33 cellular contexts compared by ENCODE assay signal in the genomic region with DNA sequence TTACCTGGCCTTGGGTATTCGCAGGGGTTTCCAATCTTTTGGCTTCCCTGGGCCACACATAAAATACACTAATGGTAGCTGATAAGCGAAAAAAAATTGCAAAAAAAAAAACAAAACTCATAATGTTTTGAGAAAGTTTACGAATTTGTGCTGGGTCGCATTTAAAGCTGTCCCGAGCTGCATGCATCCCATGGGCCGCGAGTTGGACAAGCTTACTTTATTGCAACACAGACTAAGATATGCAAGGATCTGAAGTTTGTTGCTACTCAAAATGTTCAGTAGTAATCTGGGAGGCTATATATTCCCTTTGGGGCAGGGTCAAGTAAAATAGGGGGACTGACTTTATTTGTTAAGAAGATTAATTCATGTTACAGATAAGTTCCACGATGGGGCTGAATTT.
DNase-seq lines count a peak whose midpoint lies in the region; ATAC-seq and TF ChIP-seq lines count a peak whose summit lies in the region.
"Had no signal": no experiment of that assay in that cellular context is flagged by ENCODE, and none has a peak within 500 bp of the region (broad histone marks: within the 10 kb centered on the region; RNA-seq: fewer than 3 reads in every experiment).

No MANE protein-coding gene starts in this region.

- no peaks in the 10 kb centered on the region for H3K4me1 ChIP-seq in right cardiac atrium (ENCODE audit: control insufficient read depth, insufficient read depth, low read length)
- H3K4me1 ChIP-seq in GM23338 (ENCODE audit: insufficient read depth), result peaks cover 12% of the 10 kb centered on the region; the same call in 1 of the 2 replicates
- no peaks in the 10 kb centered on the region for H3K4me1 ChIP-seq in mesendoderm (ENCODE audit: control insufficient read depth, low read depth, low read length)
- H3K4me1 ChIP-seq: A549; BE2C; BLaER1; BLaER1 treated with 17β-estradiol and CSF1 and Interleukin-3, amounts not matched to agents 10 nM and 100 nM; Caco-2 had no signal

- H3K27ac ChIP-seq in right cardiac atrium (ENCODE audit: low read length), result no peak overlapping the region
- H3K27ac ChIP-seq in GM23338 (ENCODE audit: low read depth), result no peak overlapping the region
- H3K27ac ChIP-seq in VCaP, result peak overlapping the region; percentile 89; the same call in 1 of the 2 replicates
- no peak overlapping the region for H3K27ac ChIP-seq in mesendoderm (ENCODE audit: low read depth, low read length)
- H3K27ac ChIP-seq: 22Rv1; A549; BLaER1; BLaER1 treated with 17β-estradiol and CSF1 and Interleukin-3, amounts not matched to agents 10 nM and 100 nM; C4-2B had no signal

- H4K20me1 ChIP-seq in GM23338 (replicated peaks; ENCODE audit: insufficient read depth), result no peaks in the 10 kb centered on the region
- H4K20me1 ChIP-seq: BLaER1; BLaER1 treated with 17β-estradiol and CSF1 and Interleukin-3, amounts not matched to agents 10 nM and 100 nM had no signal

- H3K9me3 ChIP-seq in right cardiac atrium (ENCODE audit: control insufficient read depth, low read length), result no peaks in the 10 kb centered on the region
- H3K9me3 ChIP-seq: A549; BE2C; BLaER1; BLaER1 treated with 17β-estradiol and CSF1 and Interleukin-3, amounts not matched to agents 10 nM and 100 nM; Caco-2 had no signal

- H3K27ac Mint-ChIP-seq in GM23338, result peak overlapping the region; percentile 3; the same call in 1 of the 2 replicates
- H3K27ac Mint-ChIP-seq: B cell; CD14-positive monocyte; CD4-positive, alpha-beta memory T cell; CD4-positive, alpha-beta T cell; CD4-positive, CD25-positive, alpha-beta regulatory T cell; CD8-positive, alpha-beta memory T cell; CD8-positive, alpha-beta T cell had no signal

- peaks cover 9% of the 10 kb centered on the region for H3K27me3 Mint-ChIP-seq in GM23338 (ENCODE audit: insufficient read depth, low read depth, poor library complexity)
- H3K27me3 Mint-ChIP-seq: CD4-positive, alpha-beta T cell; CD8-positive, alpha-beta memory T cell had no signal

- H4K5ac ChIP-seq in mesendoderm (ENCODE audit: low read length), result no peak overlapping the region

- TF ChIP-seq CTCF in GM23338 (conservative IDR thresholded peaks at IDR 0.05; ENCODE audit: low read depth in 2 of 2) (no peak), VCaP (conservative IDR thresholded peaks at IDR 0.05) (no peak)

- no peak overlapping the region for H3K4me3 Mint-ChIP-seq in GM23338
- H3K4me3 Mint-ChIP-seq: B cell; CD14-positive monocyte; CD4-positive, alpha-beta memory T cell; CD4-positive, alpha-beta T cell; CD4-positive, CD25-positive, alpha-beta regulatory T cell; CD8-positive, alpha-beta memory T cell; CD8-positive, alpha-beta T cell had no signal

- H3K18ac ChIP-seq in mesendoderm (ENCODE audit: low read length), result no peak overlapping the region

- no peak overlapping the region for H3K9ac ChIP-seq in mesendoderm (ENCODE audit: low read length)
- H3K9ac ChIP-seq: BLaER1; BLaER1 treated with 17β-estradiol and CSF1 and Interleukin-3, amounts not matched to agents 10 nM and 100 nM had no signal

- no peak overlapping the region for H3K23ac ChIP-seq in mesendoderm (ENCODE audit: low read length)

- no peak overlapping the region for H2AK5ac ChIP-seq in mesendoderm (ENCODE audit: low read length)

- H2BK15ac ChIP-seq in mesendoderm (replicated peaks; ENCODE audit: low read depth), result no peak overlapping the region

- intact Hi-C loops in right cardiac atrium (cut with DNase I) (loop anchor here in 1 of 4 donors (10.0 kb wide), 2 partner anchors 88 to 168 kb away; no protein-coding TSS in a partner anchor), cardiac septum (cut with DNase I) (no loop called here)

- 76% methylated on average over 8 of the region's 8 CpGs for WGBS in right cardiac atrium
- WGBS in mesendoderm (ENCODE audit: extremely low coverage, insufficient coverage, low lambda C conversion rate), result no CpG with 5 or more reads among the region's 8 CpGs

- H3K9me2 ChIP-seq in GM23338 (ENCODE audit: insufficient read depth), result no peaks in the 10 kb centered on the region

- no peak overlapping the region for H2AFZ ChIP-seq in GM23338

- no peak overlapping the region for H3K56ac ChIP-seq in mesendoderm (ENCODE audit: low read length)

- H2BK5ac ChIP-seq in mesendoderm (ENCODE audit: low read length), result no peak overlapping the region

- no peaks in the 10 kb centered on the region for H3K9me3 Mint-ChIP-seq in GM23338
- H3K9me3 Mint-ChIP-seq: CD4-positive, alpha-beta memory T cell; CD4-positive, alpha-beta T cell; CD4-positive, CD25-positive, alpha-beta regulatory T cell; CD8-positive, alpha-beta memory T cell; CD8-positive, alpha-beta T cell had no signal

- no peaks in the 10 kb centered on the region for H3K79me1 ChIP-seq in mesendoderm (ENCODE audit: low read length)

- no peaks in the 10 kb centered on the region for H3K27me3 ChIP-seq in right cardiac atrium (ENCODE audit: control insufficient read depth, insufficient read depth)
- no peaks in the 10 kb centered on the region for H3K27me3 ChIP-seq in GM23338 (ENCODE audit: insufficient read depth)
- no peaks in the 10 kb centered on the region for H3K27me3 ChIP-seq in mesendoderm (ENCODE audit: insufficient read depth, low read length, poor library complexity)
- H3K27me3 ChIP-seq: BE2C; BLaER1; BLaER1 treated with 17β-estradiol and CSF1 and Interleukin-3, amounts not matched to agents 10 nM and 100 nM had no signal

- H3K4me3 ChIP-seq in right cardiac atrium (ENCODE audit: low read length), result no peak overlapping the region
- H3K4me3 ChIP-seq in GM23338, result no peak overlapping the region
- no peak overlapping the region for H3K4me3 ChIP-seq in mesendoderm (ENCODE audit: low read length)
- H3K4me3 ChIP-seq: A549; BLaER1; BLaER1 treated with 17β-estradiol and CSF1 and Interleukin-3, amounts not matched to agents 10 nM and 100 nM had no signal

- H3K4me1 Mint-ChIP-seq in GM23338, result peaks cover 27% of the 10 kb centered on the region
- H3K4me1 Mint-ChIP-seq: B cell; CD14-positive monocyte; CD4-positive, alpha-beta memory T cell; CD4-positive, CD25-positive, alpha-beta regulatory T cell; CD8-positive, alpha-beta memory T cell had no signal

- no peaks in the 10 kb centered on the region for H3K79me2 ChIP-seq in GM23338 (replicated peaks; ENCODE audit: insufficient read depth)
- no peaks in the 10 kb centered on the region for H3K79me2 ChIP-seq in mesendoderm (ENCODE audit: control insufficient read depth, insufficient read depth, low read length)

- H4K8ac ChIP-seq in mesendoderm (ENCODE audit: low read depth, low read length), result no peak overlapping the region

- no peak overlapping the region for H2BK120ac ChIP-seq in mesendoderm (ENCODE audit: low read depth, low read length)

- no peak overlapping the region for H3K4ac ChIP-seq in mesendoderm (ENCODE audit: low read depth, low read length)

- H3F3A ChIP-seq in GM23338 (replicated peaks; ENCODE audit: low read depth), result no peaks in the 10 kb centered on the region

- H3K36me3 ChIP-seq in GM23338 (ENCODE audit: insufficient read depth) (no peaks in the 10 kb centered on the region), mesendoderm (ENCODE audit: control insufficient read depth, insufficient read depth, low read length) (no peaks in the 10 kb centered on the region)
- H3K36me3 ChIP-seq: BE2C; BLaER1; BLaER1 treated with 17β-estradiol and CSF1 and Interleukin-3, amounts not matched to agents 10 nM and 100 nM had no signal

- H3K4me2 ChIP-seq in GM23338, result no peak overlapping the region
- H3K4me2 ChIP-seq in mesendoderm (ENCODE audit: low read length), result no peak overlapping the region
- H3K4me2 ChIP-seq: A549; BLaER1; BLaER1 treated with 17β-estradiol and CSF1 and Interleukin-3, amounts not matched to agents 10 nM and 100 nM had no signal

- DNase-seq in right cardiac atrium (peak in 2 of 3 donors; percentile 39 to 70), cardiac septum (ENCODE audit: low spot score) (no peak), GM23338 (ENCODE audit: low spot score) (no peak), AG08395 (ENCODE audit: low spot score) (no peak), mesendoderm (no peak)
- DNase-seq: 8988T; ACHN; AML-193; BE2C; C1 segment of cervical spinal cord; Caco-2; Calu3; CD4-positive, alpha-beta memory T cell; CD4-positive, alpha-beta T cell; CD4-positive, CD25-positive, alpha-beta regulatory T cell; CD8-positive, alpha-beta memory T cell; CD8-positive, alpha-beta T cell; COR-L47; DMS 273 treated with DMSO at 0.1 percent for 48 hours; DMS153; DMS53; DMS79; DMS79 treated with DMSO at 0.1 percent for 48 hours; DND-41; EL had no signal

- peak in 1 of 2 donors; percentile 70 for ATAC-seq in right cardiac atrium
- ATAC-seq in GM23338, result no peak
- ATAC-seq: A549; CD8-positive, alpha-beta T cell had no signal

- H3K36me3 Mint-ChIP-seq in GM23338 (ENCODE audit: low read depth), result no peaks in the 10 kb centered on the region
- H3K36me3 Mint-ChIP-seq: CD14-positive monocyte; CD4-positive, alpha-beta memory T cell; CD4-positive, CD25-positive, alpha-beta regulatory T cell; CD8-positive, alpha-beta memory T cell; CD8-positive, alpha-beta T cell had no signal

TF ChIP-seq in GM23338, 12 proteins besides CTCF, POLR2A, EP300 and RAD21 (continues in another document):
- TF ChIP-seq, protein P1, sequence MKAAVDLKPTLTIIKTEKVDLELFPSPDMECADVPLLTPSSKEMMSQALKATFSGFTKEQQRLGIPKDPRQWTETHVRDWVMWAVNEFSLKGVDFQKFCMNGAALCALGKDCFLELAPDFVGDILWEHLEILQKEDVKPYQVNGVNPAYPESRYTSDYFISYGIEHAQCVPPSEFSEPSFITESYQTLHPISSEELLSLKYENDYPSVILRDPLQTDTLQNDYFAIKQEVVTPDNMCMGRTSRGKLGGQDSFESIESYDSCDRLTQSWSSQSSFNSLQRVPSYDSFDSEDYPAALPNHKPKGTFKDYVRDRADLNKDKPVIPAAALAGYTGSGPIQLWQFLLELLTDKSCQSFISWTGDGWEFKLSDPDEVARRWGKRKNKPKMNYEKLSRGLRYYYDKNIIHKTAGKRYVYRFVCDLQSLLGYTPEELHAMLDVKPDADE (IDR thresholded peaks at IDR 0.05), result no peak
- TF ChIP-seq ZNF114 (CRISPR knock-in tag; IDR thresholded peaks at IDR 0.05) (no peak), CREB1 (CRISPR knock-in tag; IDR thresholded peaks at IDR 0.05; ENCODE audit: low read depth) (no peak)

Comparison
In these comparisons a context has a peak if more than half of its experiments do, and no peak if none do; other contexts are left out.
1. DNase-seq: peak in right cardiac atrium (2 of 3); none in cardiac septum (single experiment), GM23338 (single experiment), AG08395 (single experiment) and mesendoderm (single experiment).